In the genomic region with DNA sequence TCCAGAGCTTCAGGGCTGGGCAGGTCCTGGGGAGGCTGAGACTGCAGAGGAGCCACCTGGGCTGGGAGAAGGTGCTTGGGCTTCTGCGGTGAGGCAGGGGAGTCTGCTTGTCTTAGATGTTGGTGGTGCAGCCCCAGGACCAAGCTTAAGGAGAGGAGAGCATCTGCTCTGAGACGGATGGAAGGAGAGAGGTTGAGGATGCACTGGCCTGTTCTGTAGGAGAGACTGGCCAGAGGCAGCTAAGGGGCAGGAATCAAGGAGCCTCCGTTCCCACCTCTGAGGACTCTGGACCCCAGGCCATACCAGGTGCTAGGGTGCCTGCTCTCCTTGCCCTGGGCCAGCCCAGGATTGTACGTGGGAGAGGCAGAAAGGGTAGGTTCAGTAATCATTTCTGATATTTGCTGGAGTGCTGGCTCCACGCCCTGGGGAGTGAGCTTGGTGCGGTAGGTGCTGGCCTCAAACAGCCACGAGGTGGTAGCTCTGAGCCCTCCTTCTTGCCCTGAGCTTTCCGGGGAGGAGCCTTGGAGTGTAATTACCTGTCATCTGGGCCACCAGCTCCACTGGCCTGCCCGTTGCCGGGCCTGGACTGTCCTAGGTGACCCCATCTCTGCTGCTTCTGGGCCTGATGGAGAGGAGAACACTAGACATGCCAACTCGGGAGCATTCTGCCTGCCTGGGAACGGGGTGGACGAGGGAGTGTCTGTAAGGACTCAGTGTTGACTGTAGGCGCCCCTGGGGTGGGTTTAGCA, we compare ENCODE assay signal across 10 cellular contexts. TPM values are rescaled to one million over a fixed set of nuclear protein-coding genes. Genes with fewer than 3 reads are reported as not detected.
DNase-seq lines count a peak whose midpoint lies in the region; ATAC-seq, FAIRE-seq and TF ChIP-seq lines count a peak whose summit lies in the region.
"Had no signal": no experiment of that assay in that cellular context is flagged by ENCODE, and none has a peak within 500 bp of the region (broad histone marks: within the 10 kb centered on the region; RNA-seq: fewer than 3 reads in every experiment).

No MANE protein-coding gene starts in this region.

- CTCF ChIA-PET in K562 (lab: Yijun Ruan, JAX; ENCODE audit: low intra/inter-chr PET ratio), result interaction anchor here (0.7 to 1.4 kb wide), 2 partner anchors 50 to 103 kb away, joined by 3 to 10 read pairs; no protein-coding TSS in a partner anchor

- DNase-seq in ELR (ENCODE audit: low read depth) (peak; percentile 15), K562 (ENCODE audit: extremely low read depth in 1 of 4, low spot score in 3 of 4) (peak; percentile 59 to 68 (median 65)), neuronal stem cell (ENCODE audit: low spot score) (no peak), cortex of kidney (lab: John Stamatoyannopoulos, UW) (no peak)
- DNase-seq: islet precursor cell had no signal

- peaks cover 0 to 9% of the 10 kb centered on the region in 2 experiments; a peak in 1 of 5 replicates for H3K4me1 ChIP-seq in K562 (replicated peaks in 1 of 2; ENCODE audit: control insufficient read depth in 2 of 2, insufficient read depth in 2 of 2, low read length in 2 of 2)
- peaks cover 0 to 6% of the 10 kb centered on the region in 2 donors for H3K4me1 ChIP-seq in neuronal stem cell (ENCODE audit: control insufficient read depth in 2 of 2, insufficient read depth in 1 of 2, low read depth in 1 of 2, low read length in 2 of 2)

- POLR2A ChIA-PET in K562 (lab: Yijun Ruan, JAX), result interaction anchor here (0.7 to 1.5 kb wide), 2 partner anchors 114 to 1065 kb away, joined by 3 read pairs; no protein-coding TSS in a partner anchor

- H3K4me2 ChIP-seq in K562 (ENCODE audit: insufficient read depth, low read length), result no peak overlapping the region
- no peak overlapping the region for H3K4me2 ChIP-seq in neuronal stem cell (ENCODE audit: insufficient read depth, low read length, poor library complexity, severe bottlenecking)

- FAIRE-seq in K562 (lab: Jason Lieb, UNC), result peak; percentile 90

- no peak overlapping the region for H3K4me3 ChIP-seq in K562
- no peak overlapping the region for H3K4me3 ChIP-seq in neuronal stem cell (ENCODE audit: low read length in 2 of 2)

- no peaks in the 10 kb centered on the region for H3K79me2 ChIP-seq in K562 (ENCODE audit: control insufficient read depth, insufficient read depth, low read length)

- peak overlapping the region; percentile 84 for H2BK12ac ChIP-seq in neuronal stem cell (ENCODE audit: low read length)

- TF ChIP-seq RAD21 in Ishikawa (IDR thresholded peaks at IDR 0.05; ENCODE audit: low read depth), result peak; percentile 27; the same call in 1 of the 2 replicates
- peak in 1 of 2 experiments; percentile 55; a peak in 3 of 4 replicates for TF ChIP-seq RAD21 in K562 (CRISPR knock-in tag; conservative IDR thresholded peaks at IDR 0.05 in 1 of 2, IDR thresholded peaks at IDR 0.05 in 1 of 2)

- no peak overlapping the region for H3K23ac ChIP-seq in neuronal stem cell (ENCODE audit: low read depth, low read length, poor library complexity)

- no peaks in the 10 kb centered on the region for H3K79me1 ChIP-seq in neuronal stem cell (ENCODE audit: low read depth, low read length)

- H3K27me3 ChIP-seq in K562 (ENCODE audit: control insufficient read depth in 2 of 2, insufficient read depth in 2 of 2, low read length in 2 of 2) (peaks cover 29 to 91% of the 10 kb centered on the region in 2 experiments; a peak in 4 of 5 replicates), neuronal stem cell (ENCODE audit: control insufficient read depth in 3 of 3, insufficient read depth in 3 of 3, low read depth in 1 of 3, low read length in 3 of 3) (no peaks in the 10 kb centered on the region)

- H2BK5ac ChIP-seq in neuronal stem cell (ENCODE audit: low read length), result peak overlapping the region; percentile 61

- H3K36me3 ChIP-seq in K562 (ENCODE audit: control insufficient read depth, insufficient read depth, low read length), result no peaks in the 10 kb centered on the region
- H3K36me3 ChIP-seq in neuronal stem cell (replicated peaks in 1 of 2; ENCODE audit: control insufficient read depth in 2 of 2, insufficient read depth in 2 of 2, low read length in 2 of 2), result no peaks in the 10 kb centered on the region

- peak overlapping the region; percentile 48 for H4K8ac ChIP-seq in neuronal stem cell (ENCODE audit: low read depth, low read length)

- no peak for TF ChIP-seq POLR2A in K562 (conservative IDR thresholded peaks at IDR 0.05)

- H2AK5ac ChIP-seq in neuronal stem cell (ENCODE audit: low read depth, low read length), result peak overlapping the region; percentile 91

- no peak overlapping the region for H3K4ac ChIP-seq in neuronal stem cell (ENCODE audit: low read length)

- in situ Hi-C loops in K562 (cut with MboI), result no loop called here

- no peak for TF ChIP-seq EP300 in Ishikawa (IDR thresholded peaks at IDR 0.05; ENCODE audit: borderline replicate concordance)
- no peak for TF ChIP-seq EP300 in K562 (IDR thresholded peaks at IDR 0.05; ENCODE audit: low read length)

- peak overlapping the region; percentile 84 for H3K18ac ChIP-seq in neuronal stem cell (ENCODE audit: low read length)

- no peaks in the 10 kb centered on the region for H3K9me1 ChIP-seq in K562 (ENCODE audit: control insufficient read depth, insufficient read depth, low read length)

- 0 out of 4 replicates have a peak overlapping the region, but pooled peaks of 1 of the 2 experiments have one; percentile 10 for H3K9ac ChIP-seq in K562 (ENCODE audit: insufficient read depth in 1 of 2, low read depth in 2 of 2, low read length in 2 of 2)
- H3K9ac ChIP-seq in neuronal stem cell (ENCODE audit: low read depth, low read length, poor library complexity), result peak overlapping the region; percentile 70

- TF ChIP-seq CTCF in K562 (IDR thresholded peaks at IDR 0.05 in 2 of 3, conservative IDR thresholded peaks at IDR 0.05 in 1 of 3; ENCODE audit: insufficient read depth in 2 of 3, low read depth in 1 of 3, low read length in 3 of 3), result peak; percentile 54 to 64 (median 63)

- H2AFZ ChIP-seq in K562 (ENCODE audit: low read depth, low read length) (no peak overlapping the region), neuronal stem cell (ENCODE audit: low read length) (no peak overlapping the region)

- no peak overlapping the region for H3K14ac ChIP-seq in neuronal stem cell (ENCODE audit: low read length)

- peaks cover 19% of the 10 kb centered on the region for H4K20me1 ChIP-seq in K562 (replicated peaks; ENCODE audit: control insufficient read depth, insufficient read depth, low read length)

- H2BK15ac ChIP-seq in neuronal stem cell (ENCODE audit: low read length), result peak overlapping the region; percentile 89

- H3K9me3 ChIP-seq in K562 (replicated peaks; ENCODE audit: control insufficient read depth, insufficient read depth, low read depth, low read length), result no peaks in the 10 kb centered on the region
- no peaks in the 10 kb centered on the region for H3K9me3 ChIP-seq in neuronal stem cell (replicated peaks in 1 of 2; ENCODE audit: control insufficient read depth in 2 of 2, insufficient read depth in 1 of 2, low read depth in 1 of 2, low read length in 2 of 2)

- intact Hi-C loops in K562 (cut with micrococcal nuclease), result no loop called here

- no TSS peak for BruUV-seq in K562 (replicated peaks; lab: Mats Ljungman, UMichigan)

- H3K27ac ChIP-seq in K562 (ENCODE audit: extremely low read depth, low read depth, low read length), result no peak overlapping the region
- H3K27ac ChIP-seq in neuronal stem cell (replicated peaks; ENCODE audit: low read length), result no peak overlapping the region

- peak overlapping the region; percentile 77 for H2BK120ac ChIP-seq in neuronal stem cell (ENCODE audit: low read depth, low read length)

- ATAC-seq in K562 (peak; percentile 94), HG03432 (IDR thresholded peaks at IDR 0.05; ENCODE audit: unreplicated experiment) (no peak), HG03139 (IDR thresholded peaks at IDR 0.05; ENCODE audit: unreplicated experiment) (no peak), HG03571 (IDR thresholded peaks at IDR 0.05; ENCODE audit: unreplicated experiment) (no peak)

- H4K91ac ChIP-seq in neuronal stem cell (ENCODE audit: low read depth, low read length, poor library complexity), result no peak overlapping the region

- 2% methylated on average over 14 of the region's 14 CpGs for WGBS in K562 (ENCODE audit: insufficient coverage, low coverage, missing lambda C conversion rate)
- WGBS in neuronal stem cell (ENCODE audit: extremely low coverage in 2 of 2, insufficient read length in 2 of 2, insufficient replicate concordance in 1 of 2), 2 donors, result no CpG with 5 or more reads among the region's 14 CpGs

RNA-seq across cellular contexts. Expression of gene MYBPH, which starts 9.3 kb away (rescaled TPM):
- not detected in 2 replicates for total RNA-seq in K562 (2011; cell fraction: chromatin; rRNA removed; ENCODE audit: low replicate concordance)
- not detected in 2 replicates for total RNA-seq in K562 (2011; cell fraction: nucleolus; rRNA removed)
- total RNA-seq in K562 (2011; cell fraction: nucleoplasm; rRNA removed), result not detected in 2 replicates
- total RNA-seq in K562 (2014; rRNA removed) (not detected in 2 replicates), K562 (2014; rRNA removed; fragmentation: Illumina TruSeq; extraction: Trizol) (not detected in 2 replicates), K562 (2015; rRNA removed; fragmentation: Illumina TruSeq; extraction: Trizol) (not detected in 2 replicates), K562 (2021) (not detected in 2 replicates)
- polyA plus RNA-seq in K562 (2011; rRNA removed) (not detected in 2 replicates), K562 (2014; fragmentation: Illumina TruSeq; extraction: Trizol) (not detected in 2 replicates), K562 (2014; fragmentation: Nextera tagmentation; extraction: Ambion mirVana) (not detected), K562 (2014; rRNA removed) (0.13 TPM in 1 of 2 replicates, not detected in the other)
- not detected in 2 replicates for polyA plus RNA-seq in K562 (2011; cell fraction: cytosol; rRNA removed)
- polyA plus RNA-seq in K562 (2011; cell fraction: nucleus; rRNA removed), result not detected in 2 replicates
- polyA plus RNA-seq in K562 (2012), result not detected in 2 replicates
- polyA minus RNA-seq in K562 (2011; rRNA and poly(A)+ RNA removed), result not detected in 2 replicates
- not detected in 2 replicates for polyA minus RNA-seq in K562 (2011; cell fraction: cytosol; rRNA and poly(A)+ RNA removed)
- not detected in 2 replicates for polyA minus RNA-seq in K562 (2011; cell fraction: nucleus; rRNA and poly(A)+ RNA removed)
- polyA plus RNA-seq in neuronal stem cell (2013, experiment 1 of 2), result not detected
- not detected for polyA plus RNA-seq in neuronal stem cell (2013, experiment 2 of 2)
- total RNA-seq: T-helper 1 cell treated with Interleukin-12 subunit alpha and Interleukin-12 subunit beta and Interleukin-4 antibody, amounts not matched to agents 30 ng/mL and 1 ng/mL, for 36 hours had no signal

RNA-seq across cellular contexts. Expression of gene CHI3L1, which starts 20.1 kb away (rescaled TPM):
- total RNA-seq in K562 (2011; cell fraction: chromatin; rRNA removed; ENCODE audit: low replicate concordance), result not detected in 2 replicates
- total RNA-seq in K562 (2011; cell fraction: nucleolus; rRNA removed), result not detected in 2 replicates
- total RNA-seq in K562 (2011; cell fraction: nucleoplasm; rRNA removed), result not detected in 2 replicates
- total RNA-seq in K562 (2014; rRNA removed) (not detected in 2 replicates), K562 (2014; rRNA removed; fragmentation: Illumina TruSeq; extraction: Trizol) (not detected in 2 replicates), K562 (2015; rRNA removed; fragmentation: Illumina TruSeq; extraction: Trizol) (not detected in 2 replicates), K562 (2021) (not detected in 2 replicates)
- polyA plus RNA-seq in K562 (2011; rRNA removed) (not detected in 2 replicates), K562 (2014; fragmentation: Illumina TruSeq; extraction: Trizol) (not detected in 2 replicates), K562 (2014; fragmentation: Nextera tagmentation; extraction: Ambion mirVana) (not detected), K562 (2014; rRNA removed) (not detected in 2 replicates)
- polyA plus RNA-seq in K562 (2011; cell fraction: cytosol; rRNA removed), result not detected in 2 replicates
- polyA plus RNA-seq in K562 (2011; cell fraction: nucleus; rRNA removed), result not detected in 2 replicates
- polyA plus RNA-seq in K562 (2012), result 0.22 TPM in 1 of 2 replicates, not detected in the other
- polyA minus RNA-seq in K562 (2011; rRNA and poly(A)+ RNA removed), result not detected in 2 replicates
- not detected in 2 replicates for polyA minus RNA-seq in K562 (2011; cell fraction: cytosol; rRNA and poly(A)+ RNA removed)
- polyA minus RNA-seq in K562 (2011; cell fraction: nucleus; rRNA and poly(A)+ RNA removed), result not detected in 2 replicates
- polyA plus RNA-seq in neuronal stem cell (2013, experiment 1 of 2), result 0.24 TPM
- 0.21 TPM for polyA plus RNA-seq in neuronal stem cell (2013, experiment 2 of 2)
- total RNA-seq: T-helper 1 cell treated with Interleukin-12 subunit alpha and Interleukin-12 subunit beta and Interleukin-4 antibody, amounts not matched to agents 30 ng/mL and 1 ng/mL, for 36 hours had no signal

RNA-seq across cellular contexts. Expression of gene ADORA1, which starts 38.8 kb away (rescaled TPM):
- not detected in 2 replicates for total RNA-seq in K562 (2011; cell fraction: chromatin; rRNA removed; ENCODE audit: low replicate concordance)
- total RNA-seq in K562 (2011; cell fraction: nucleolus; rRNA removed), result not detected in 2 replicates
- total RNA-seq in K562 (2011; cell fraction: nucleoplasm; rRNA removed), result not detected in 2 replicates
- total RNA-seq in K562 (2014; rRNA removed), result not detected in 2 replicates
- total RNA-seq in K562 (2014; rRNA removed; fragmentation: Illumina TruSeq; extraction: Trizol), result not detected in 2 replicates
- not detected in 2 replicates for total RNA-seq in K562 (2015; rRNA removed; fragmentation: Illumina TruSeq; extraction: Trizol)
- total RNA-seq in K562 (2021), result not detected in 2 replicates
- not detected in 2 replicates for polyA plus RNA-seq in K562 (2011; rRNA removed)
- polyA plus RNA-seq in K562 (2011; cell fraction: cytosol; rRNA removed), result not detected in 2 replicates
- polyA plus RNA-seq in K562 (2011; cell fraction: nucleus; rRNA removed), result not detected in 2 replicates
- 0.12 TPM in 1 of 2 replicates, not detected in the other for polyA plus RNA-seq in K562 (2012)
- polyA plus RNA-seq in K562 (2014; fragmentation: Illumina TruSeq; extraction: Trizol), result not detected in 2 replicates
- polyA plus RNA-seq in K562 (2014; fragmentation: Nextera tagmentation; extraction: Ambion mirVana), result not detected
- not detected in 2 replicates for polyA plus RNA-seq in K562 (2014; rRNA removed)
- not detected in 2 replicates for polyA minus RNA-seq in K562 (2011; rRNA and poly(A)+ RNA removed)
- not detected in 2 replicates for polyA minus RNA-seq in K562 (2011; cell fraction: cytosol; rRNA and poly(A)+ RNA removed)
- not detected in 2 replicates for polyA minus RNA-seq in K562 (2011; cell fraction: nucleus; rRNA and poly(A)+ RNA removed)
- 4.7 TPM for polyA plus RNA-seq in neuronal stem cell (2013, experiment 1 of 2)
- polyA plus RNA-seq in neuronal stem cell (2013, experiment 2 of 2), result 4.6 TPM
- total RNA-seq: T-helper 1 cell treated with Interleukin-12 subunit alpha and Interleukin-12 subunit beta and Interleukin-4 antibody, amounts not matched to agents 30 ng/mL and 1 ng/mL, for 36 hours had no signal

Comparison
In these comparisons a context has a peak if more than half of its experiments do, and no peak if none do; other contexts are left out.
1. DNase-seq: peak in ELR (single experiment) and K562 (4 of 4); none in neuronal stem cell (single experiment) and cortex of kidney (single experiment).